8 cellular contexts compared by ENCODE assay signal in the genomic region with DNA sequence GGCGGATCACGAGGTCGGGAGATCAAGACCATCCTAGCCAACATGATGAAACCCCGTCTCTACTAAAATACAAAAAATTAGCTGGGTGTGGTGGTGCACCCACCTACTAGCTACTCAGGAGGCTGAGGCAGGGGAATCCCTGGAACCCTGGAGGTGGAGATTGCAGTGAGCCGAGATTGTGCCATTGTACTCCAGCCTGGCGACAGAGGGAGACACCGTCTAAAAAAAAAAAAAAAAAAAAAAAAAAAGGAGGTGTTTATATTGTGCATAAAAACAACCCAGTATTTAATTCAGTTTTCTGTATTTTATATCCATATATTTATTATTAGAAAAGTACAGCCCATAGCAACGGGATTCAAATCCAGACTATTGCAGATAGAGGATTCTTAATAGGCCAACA.
"Had no signal": no experiment of that assay in that cellular context is flagged by ENCODE, and none has a peak within 500 bp of the region (broad histone marks: within the 10 kb centered on the region; RNA-seq: fewer than 3 reads in every experiment).

No MANE protein-coding gene starts in this region.

- FAIRE-seq: G401.6, GM12878, GM12891, GM12892, GM18507, GM19239 had no signal

- H3K4me3 ChIP-seq: GM12878 had no signal

- ATAC-seq: GM12878 had no signal

- DNase-seq: GDM1, GF-D8 had no signal
